In the genomic region with DNA sequence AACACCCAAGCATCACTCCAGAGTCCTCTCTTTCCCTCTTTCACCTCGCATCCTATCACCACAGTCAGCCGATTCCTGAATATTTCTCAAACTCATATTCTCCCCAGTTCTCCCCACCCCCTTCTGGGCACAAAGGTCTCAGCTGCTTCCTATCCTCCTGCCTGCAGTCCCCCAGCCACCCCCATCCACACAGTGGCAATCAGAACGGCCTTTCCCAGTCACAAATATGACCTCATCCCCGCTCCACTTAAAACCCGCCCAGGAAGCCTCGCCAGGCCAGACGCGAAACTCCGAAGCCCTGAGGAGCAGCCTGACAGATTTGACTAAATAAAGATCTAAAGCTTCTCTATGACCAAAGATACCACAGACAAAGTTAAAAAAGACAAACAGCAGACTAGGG, we compare ENCODE assay signal across 23 cellular contexts. TPM values are rescaled to one million over a fixed set of nuclear protein-coding genes. Genes with fewer than 3 reads are reported as not detected.
A peak's percentile ranks its signal among the peaks of the same experiment; 100 is the strongest.
DNase-seq lines count a peak whose midpoint lies in the region; ATAC-seq, FAIRE-seq and TF ChIP-seq lines count a peak whose summit lies in the region.
"Had no signal": no experiment of that assay in that cellular context is flagged by ENCODE, and none has a peak within 500 bp of the region (broad histone marks: within the 10 kb centered on the region; RNA-seq: fewer than 3 reads in every experiment).

No MANE protein-coding gene starts in this region.

- no peak overlapping the region for H3K4me3 ChIP-seq in K562
- no peak overlapping the region for H3K4me3 ChIP-seq in colonic mucosa
- H3K4me3 ChIP-seq: A549, GM23338, HAP-1 had no signal

- no peak for TF ChIP-seq POLR2A in K562 (conservative IDR thresholded peaks at IDR 0.05)

- DNase-seq in NCI-H526 (lab: John Stamatoyannopoulos, UW), result peak; percentile 16 to 22
- DNase-seq in NCI-H526 treated with DMSO at 0.1 percent for 48 hours (lab: John Stamatoyannopoulos, UW), result no peak
- peak; percentile 27 for DNase-seq in HEK293T (ENCODE audit: extremely low spot score)
- no peak for DNase-seq in K562 (ENCODE audit: extremely low read depth in 1 of 4, low spot score in 3 of 4)
- no peak for DNase-seq in colonic mucosa
- no peak for DNase-seq in head of caudate nucleus
- DNase-seq: ACHN; AML-193; BE2C; Caco-2; CD4-positive, CD25-positive, alpha-beta regulatory T cell; CD8-positive, alpha-beta T cell; DMS153; DND-41; GF-D8 had no signal

- H3K79me2 ChIP-seq in K562 (ENCODE audit: control insufficient read depth, insufficient read depth, low read length), result no peaks in the 10 kb centered on the region

- TF ChIP-seq CTCF in K562 (IDR thresholded peaks at IDR 0.05 in 2 of 3, conservative IDR thresholded peaks at IDR 0.05 in 1 of 3; ENCODE audit: insufficient read depth in 2 of 3, low read depth in 1 of 3, low read length in 3 of 3) (no peak), colonic mucosa (IDR thresholded peaks at IDR 0.05) (no peak)

- intact Hi-C loops in K562 (cut with micrococcal nuclease) (no loop called here), colonic mucosa (cut with DNase I) (no loop called here), head of caudate nucleus (cut with DNase I) (no loop called here)

- CTCF ChIA-PET in HEK293T (lab: Yijun Ruan, JAX) (interaction anchor here (0.6 kb wide), 2 partner anchors 52 to 160 kb away, joined by 3 read pairs; no protein-coding TSS in a partner anchor), K562 (lab: Yijun Ruan, JAX; ENCODE audit: low intra/inter-chr PET ratio) (no interaction called here)

- FAIRE-seq in K562 (lab: Jason Lieb, UNC), result no peak
- FAIRE-seq: A549, GM12891, GM18507 had no signal

- no peak overlapping the region for H2AFZ ChIP-seq in K562 (ENCODE audit: low read depth, low read length)
- H2AFZ ChIP-seq: GM23338 had no signal

- ATAC-seq in K562 (no peak), HG02870 (IDR thresholded peaks at IDR 0.05; ENCODE audit: unreplicated experiment) (no peak)
- ATAC-seq: A549; CD8-positive, alpha-beta T cell; GM23338 had no signal

- no peak for TF ChIP-seq RAD21 in K562 (CRISPR knock-in tag; conservative IDR thresholded peaks at IDR 0.05 in 1 of 2, IDR thresholded peaks at IDR 0.05 in 1 of 2)

- no peak overlapping the region for H3K4me2 ChIP-seq in K562 (ENCODE audit: insufficient read depth, low read length)
- H3K4me2 ChIP-seq: A549, GM23338 had no signal

- H3K27me3 ChIP-seq in K562 (ENCODE audit: control insufficient read depth in 2 of 2, insufficient read depth in 2 of 2, low read length in 2 of 2) (peaks cover 7 to 64% of the 10 kb centered on the region in 2 experiments; a peak in 4 of 5 replicates), colonic mucosa (no peaks in the 10 kb centered on the region)
- H3K27me3 ChIP-seq: BE2C had no signal

- POLR2A ChIA-PET in HEK293T (lab: Yijun Ruan, JAX) (no interaction called here), K562 (lab: Yijun Ruan, JAX) (interaction anchor here (0.8 to 1.1 kb wide), 2 partner anchors 10 to 15 kb away, joined by 3 read pairs; no protein-coding TSS in a partner anchor)

- in situ Hi-C loops in K562 (cut with MboI), result no loop called here

- peaks cover 8% of the 10 kb centered on the region; the same call in 1 of the 2 replicates for H4K20me1 ChIP-seq in K562 (replicated peaks; ENCODE audit: control insufficient read depth, insufficient read depth, low read length)

- H3K9me1 ChIP-seq in K562 (ENCODE audit: control insufficient read depth, insufficient read depth, low read length), result no peaks in the 10 kb centered on the region

- H3K27ac ChIP-seq in K562 (ENCODE audit: extremely low read depth, low read depth, low read length) (no peak overlapping the region), colonic mucosa (no peak overlapping the region)
- H3K27ac ChIP-seq: 22Rv1, A549, C4-2B had no signal

- no peak for TF ChIP-seq EP300 in K562 (IDR thresholded peaks at IDR 0.05; ENCODE audit: low read length)

- no peak overlapping the region for H3K9ac ChIP-seq in K562 (ENCODE audit: insufficient read depth in 1 of 2, low read depth in 2 of 2, low read length in 2 of 2)
- H3K9ac ChIP-seq in colonic mucosa (ENCODE audit: low read depth in 2 of 2, low read length in 2 of 2), result no peak overlapping the region

- H3K4me1 ChIP-seq in K562 (replicated peaks in 1 of 2; ENCODE audit: control insufficient read depth in 2 of 2, insufficient read depth in 2 of 2, low read length in 2 of 2), result no peaks in the 10 kb centered on the region; a peak in 1 of 5 replicates
- no peaks in the 10 kb centered on the region for H3K4me1 ChIP-seq in colonic mucosa
- H3K4me1 ChIP-seq: A549, BE2C, Caco-2, HAP-1 had no signal

- BruUV-seq in K562 (replicated peaks; lab: Mats Ljungman, UMichigan), result no TSS peak

- H3K9me3 ChIP-seq in K562 (replicated peaks; ENCODE audit: control insufficient read depth, insufficient read depth, low read depth, low read length) (no peaks in the 10 kb centered on the region), colonic mucosa (no peaks in the 10 kb centered on the region)
- H3K9me3 ChIP-seq: A549, BE2C, Caco-2, HAP-1 had no signal

- H3K36me3 ChIP-seq in K562 (ENCODE audit: control insufficient read depth, insufficient read depth, low read length), result no peaks in the 10 kb centered on the region
- no peaks in the 10 kb centered on the region for H3K36me3 ChIP-seq in colonic mucosa
- H3K36me3 ChIP-seq: BE2C, HAP-1 had no signal

- WGBS in K562 (ENCODE audit: insufficient coverage, low coverage, missing lambda C conversion rate), result 0% methylated on average over 9 of the region's 9 CpGs

TF ChIP-seq in HEK293T, 16 proteins besides CTCF, POLR2A, EP300 and RAD21 (continues in another document):
- TF ChIP-seq SP1 (IDR thresholded peaks at IDR 0.05), result no peak
- no peak for TF ChIP-seq HDGF (IDR thresholded peaks at IDR 0.05; ENCODE audit: borderline replicate concordance)
- no peak for TF ChIP-seq CTBP1 (IDR thresholded peaks at IDR 0.05; ENCODE audit: borderline replicate concordance)
- TF ChIP-seq FOXM1 (IDR thresholded peaks at IDR 0.05; ENCODE audit: borderline replicate concordance), result no peak
- TF ChIP-seq BHLHE40 (IDR thresholded peaks at IDR 0.05; ENCODE audit: borderline replicate concordance), result no peak
- TF ChIP-seq TARDBP (IDR thresholded peaks at IDR 0.05), result no peak
- no peak for TF ChIP-seq PKNOX1 (IDR thresholded peaks at IDR 0.05)
- TF ChIP-seq SUZ12 (IDR thresholded peaks at IDR 0.05), result no peak
- no peak for TF ChIP-seq FOXA1 (IDR thresholded peaks at IDR 0.05)
- no peak for TF ChIP-seq LEF1 (IDR thresholded peaks at IDR 0.05; ENCODE audit: borderline replicate concordance)
- no peak for TF ChIP-seq ZNF384 (IDR thresholded peaks at IDR 0.05)
- no peak for TF ChIP-seq ARNT (IDR thresholded peaks at IDR 0.05)

TF ChIP-seq in K562, 482 proteins besides CTCF, POLR2A, EP300 and RAD21 (continues in another document):
- TF ChIP-seq GABPA (tag; conservative IDR thresholded peaks at IDR 0.05; ENCODE audit: low read depth) (no peak), ATF3 (IDR thresholded peaks at IDR 0.05) (peak; percentile 39; the same call in 1 of the 2 replicates), ATF3 (CRISPR knock-in tag; conservative IDR thresholded peaks at IDR 0.05) (no peak), ZNF655 (CRISPR knock-in tag; IDR thresholded peaks at IDR 0.05) (no peak)
- TF ChIP-seq, protein P1, sequence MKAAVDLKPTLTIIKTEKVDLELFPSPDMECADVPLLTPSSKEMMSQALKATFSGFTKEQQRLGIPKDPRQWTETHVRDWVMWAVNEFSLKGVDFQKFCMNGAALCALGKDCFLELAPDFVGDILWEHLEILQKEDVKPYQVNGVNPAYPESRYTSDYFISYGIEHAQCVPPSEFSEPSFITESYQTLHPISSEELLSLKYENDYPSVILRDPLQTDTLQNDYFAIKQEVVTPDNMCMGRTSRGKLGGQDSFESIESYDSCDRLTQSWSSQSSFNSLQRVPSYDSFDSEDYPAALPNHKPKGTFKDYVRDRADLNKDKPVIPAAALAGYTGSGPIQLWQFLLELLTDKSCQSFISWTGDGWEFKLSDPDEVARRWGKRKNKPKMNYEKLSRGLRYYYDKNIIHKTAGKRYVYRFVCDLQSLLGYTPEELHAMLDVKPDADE (conservative IDR thresholded peaks at IDR 0.05; ENCODE audit: control insufficient read depth, low read depth, low read length), result no peak

RNA-seq across cellular contexts. Expression of gene LINGO1, which starts 49.9 kb away (rescaled TPM):
- 11.5 and 26.9 TPM in 2 replicates for total RNA-seq in K562 (2011; cell fraction: chromatin; rRNA removed; ENCODE audit: low replicate concordance)
- 18.7 and 19.2 TPM in 2 replicates for total RNA-seq in K562 (2011; cell fraction: nucleolus; rRNA removed)
- 24.1 and 38.6 TPM in 2 replicates for total RNA-seq in K562 (2011; cell fraction: nucleoplasm; rRNA removed)
- total RNA-seq in K562 (2014; rRNA removed) (2.1 and 3.3 TPM in 2 replicates), K562 (2014; rRNA removed; fragmentation: Illumina TruSeq; extraction: Trizol) (0.65 and 0.73 TPM in 2 replicates), K562 (2015; rRNA removed; fragmentation: Illumina TruSeq; extraction: Trizol) (2.0 TPM in 2 replicates), K562 (2021) (14.3 and 14.8 TPM in 2 replicates), colonic mucosa (1 to 10 TPM in 1 of 2 donors, under 1 TPM in 1; 0.79 to 1.1 TPM)
- polyA plus RNA-seq in K562 (2011; rRNA removed) (12.4 and 19.4 TPM in 2 replicates), K562 (2014; fragmentation: Illumina TruSeq; extraction: Trizol) (15.3 and 19.0 TPM in 2 replicates), K562 (2014; fragmentation: Nextera tagmentation; extraction: Ambion mirVana) (under 1 TPM; 0.07 to 0.08 TPM), K562 (2014; rRNA removed) (8.1 and 9.3 TPM in 2 replicates)
- polyA plus RNA-seq in K562 (2011; cell fraction: cytosol; rRNA removed), result 14.2 and 25.6 TPM in 2 replicates
- 10.6 and 19.2 TPM in 2 replicates for polyA plus RNA-seq in K562 (2011; cell fraction: nucleus; rRNA removed)
- 8.0 and 8.2 TPM in 2 replicates for polyA plus RNA-seq in K562 (2012)
- polyA minus RNA-seq in K562 (2011; rRNA and poly(A)+ RNA removed), result 5.8 and 8.8 TPM in 2 replicates
- polyA minus RNA-seq in K562 (2011; cell fraction: cytosol; rRNA and poly(A)+ RNA removed), result 14.6 and 15.2 TPM in 2 replicates
- polyA minus RNA-seq in K562 (2011; cell fraction: nucleus; rRNA and poly(A)+ RNA removed), result 3.4 and 3.8 TPM in 2 replicates
- total RNA-seq: CD4-positive, CD25-positive, alpha-beta regulatory T cell; CD8-positive, alpha-beta T cell had no signal
- polyA plus RNA-seq: CD4-positive, CD25-positive, alpha-beta regulatory T cell had no signal

Comparison
In these comparisons a context has a peak if more than half of its experiments do, and no peak if none do; other contexts are left out.
1. DNase-seq: peak in NCI-H526 (2 of 2) and HEK293T (single experiment); none in NCI-H526 treated with DMSO at 0.1 percent for 48 hours (single experiment), K562 (0 of 4), colonic mucosa (single experiment) and head of caudate nucleus (0 of 42).